1 cellular context compared by ENCODE assay signal in the genomic region with DNA sequence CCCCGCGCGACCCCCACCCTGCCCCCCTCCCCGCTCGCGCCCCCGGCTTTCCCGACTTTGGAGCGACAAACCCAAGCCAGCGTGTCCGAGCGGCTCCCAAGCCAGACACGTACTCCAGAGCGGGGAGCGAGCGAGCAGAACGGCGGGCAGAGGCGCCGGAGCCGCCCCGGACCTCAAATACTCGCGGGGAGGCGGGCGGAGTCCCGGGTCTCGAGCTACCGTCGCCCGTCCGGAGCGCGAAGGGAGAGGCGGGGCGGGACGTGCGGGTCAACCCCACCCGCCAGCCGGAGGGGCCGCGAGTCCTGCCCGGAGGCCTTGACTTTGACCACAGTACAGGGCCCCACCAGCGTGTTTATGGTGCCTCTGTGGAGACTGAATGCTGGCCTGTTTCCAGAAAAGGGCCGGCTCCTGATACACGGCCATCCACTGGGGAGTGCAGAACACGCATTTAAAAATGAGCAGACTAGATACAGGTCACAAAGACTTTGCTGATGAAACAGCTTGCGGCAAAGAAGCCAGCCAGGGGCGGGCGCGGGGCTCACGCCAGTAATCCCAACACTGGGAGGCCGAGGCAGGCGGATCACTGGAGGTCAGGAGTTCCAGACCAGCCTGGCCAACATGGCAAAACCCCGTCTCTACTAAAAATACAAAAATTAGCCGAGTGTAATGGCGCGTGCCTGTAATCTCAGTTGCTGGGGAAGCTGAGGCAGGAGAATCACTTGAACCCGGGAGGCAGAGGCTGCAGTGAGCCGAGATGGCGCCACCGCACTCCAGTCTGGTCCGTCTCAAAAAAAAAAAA.
TF ChIP-seq lines count a peak whose summit lies in the region.

A gene (minus strand): TSS at position 148 of the 799 bp plus-strand sequence. CDS start 12,235 bp downstream, outside the sequence.

TF ChIP-seq in HepG2, 621 proteins besides CTCF, POLR2A, EP300 and RAD21 (continued from another document):
- TF ChIP-seq, protein P1, sequence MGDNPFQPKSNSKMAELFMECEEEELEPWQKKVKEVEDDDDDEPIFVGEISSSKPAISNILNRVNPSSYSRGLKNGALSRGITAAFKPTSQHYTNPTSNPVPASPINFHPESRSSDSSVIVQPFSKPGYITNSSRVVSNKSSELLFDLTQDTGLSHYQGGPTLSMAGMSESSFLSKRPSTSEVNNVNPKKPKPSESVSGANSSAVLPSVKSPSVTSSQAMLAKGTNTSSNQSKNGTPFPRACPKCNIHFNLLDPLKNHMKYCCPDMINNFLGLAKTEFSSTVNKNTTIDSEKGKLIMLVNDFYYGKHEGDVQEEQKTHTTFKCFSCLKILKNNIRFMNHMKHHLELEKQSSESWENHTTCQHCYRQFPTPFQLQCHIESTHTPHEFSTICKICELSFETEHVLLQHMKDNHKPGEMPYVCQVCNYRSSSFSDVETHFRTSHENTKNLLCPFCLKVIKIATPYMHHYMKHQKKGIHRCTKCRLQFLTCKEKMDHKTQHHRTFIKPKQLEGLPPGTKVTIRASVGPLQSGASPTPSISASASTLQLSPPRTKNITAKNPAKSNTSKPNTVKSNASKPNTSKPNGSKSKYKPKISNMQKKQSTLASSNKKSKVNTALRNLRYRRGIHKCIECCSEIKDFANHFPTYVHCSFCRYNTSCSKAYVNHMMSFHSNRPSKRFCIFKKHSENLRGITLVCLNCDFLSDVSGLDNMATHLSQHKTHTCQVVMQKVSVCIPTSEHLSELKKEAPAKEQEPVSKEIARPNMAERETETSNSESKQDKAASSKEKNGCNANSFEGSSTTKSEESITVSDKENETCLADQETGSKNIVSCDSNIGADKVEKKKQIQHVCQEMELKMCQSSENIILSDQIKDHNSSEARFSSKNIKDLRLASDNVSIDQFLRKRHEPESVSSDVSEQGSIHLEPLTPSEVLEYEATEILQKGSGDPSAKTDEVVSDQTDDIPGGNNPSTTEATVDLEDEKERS (CRISPR knock-in tag; IDR thresholded peaks at IDR 0.05), result no peak
- TF ChIP-seq, protein P2, sequence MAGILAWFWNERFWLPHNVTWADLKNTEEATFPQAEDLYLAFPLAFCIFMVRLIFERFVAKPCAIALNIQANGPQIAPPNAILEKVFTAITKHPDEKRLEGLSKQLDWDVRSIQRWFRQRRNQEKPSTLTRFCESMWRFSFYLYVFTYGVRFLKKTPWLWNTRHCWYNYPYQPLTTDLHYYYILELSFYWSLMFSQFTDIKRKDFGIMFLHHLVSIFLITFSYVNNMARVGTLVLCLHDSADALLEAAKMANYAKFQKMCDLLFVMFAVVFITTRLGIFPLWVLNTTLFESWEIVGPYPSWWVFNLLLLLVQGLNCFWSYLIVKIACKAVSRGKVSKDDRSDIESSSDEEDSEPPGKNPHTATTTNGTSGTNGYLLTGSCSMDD (CRISPR knock-in tag; IDR thresholded peaks at IDR 0.05), result no peak
- TF ChIP-seq PITX1 (CRISPR knock-in tag; IDR thresholded peaks at IDR 0.05), result peak; percentile 65; the same call in 1 of the 2 replicates
- TF ChIP-seq, protein P3, sequence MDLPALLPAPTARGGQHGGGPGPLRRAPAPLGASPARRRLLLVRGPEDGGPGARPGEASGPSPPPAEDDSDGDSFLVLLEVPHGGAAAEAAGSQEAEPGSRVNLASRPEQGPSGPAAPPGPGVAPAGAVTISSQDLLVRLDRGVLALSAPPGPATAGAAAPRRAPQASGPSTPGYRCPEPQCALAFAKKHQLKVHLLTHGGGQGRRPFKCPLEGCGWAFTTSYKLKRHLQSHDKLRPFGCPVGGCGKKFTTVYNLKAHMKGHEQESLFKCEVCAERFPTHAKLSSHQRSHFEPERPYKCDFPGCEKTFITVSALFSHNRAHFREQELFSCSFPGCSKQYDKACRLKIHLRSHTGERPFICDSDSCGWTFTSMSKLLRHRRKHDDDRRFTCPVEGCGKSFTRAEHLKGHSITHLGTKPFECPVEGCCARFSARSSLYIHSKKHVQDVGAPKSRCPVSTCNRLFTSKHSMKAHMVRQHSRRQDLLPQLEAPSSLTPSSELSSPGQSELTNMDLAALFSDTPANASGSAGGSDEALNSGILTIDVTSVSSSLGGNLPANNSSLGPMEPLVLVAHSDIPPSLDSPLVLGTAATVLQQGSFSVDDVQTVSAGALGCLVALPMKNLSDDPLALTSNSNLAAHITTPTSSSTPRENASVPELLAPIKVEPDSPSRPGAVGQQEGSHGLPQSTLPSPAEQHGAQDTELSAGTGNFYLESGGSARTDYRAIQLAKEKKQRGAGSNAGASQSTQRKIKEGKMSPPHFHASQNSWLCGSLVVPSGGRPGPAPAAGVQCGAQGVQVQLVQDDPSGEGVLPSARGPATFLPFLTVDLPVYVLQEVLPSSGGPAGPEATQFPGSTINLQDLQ (CRISPR knock-in tag; IDR thresholded peaks at IDR 0.05), result 0 out of 2 replicates have a peak, but pooled peaks have one; percentile 34
- no peak for TF ChIP-seq ZFP1 (CRISPR knock-in tag; IDR thresholded peaks at IDR 0.05)
- peak; percentile 48 for TF ChIP-seq FOXA3 (CRISPR knock-in tag; IDR thresholded peaks at IDR 0.05)
- TF ChIP-seq, protein P4, sequence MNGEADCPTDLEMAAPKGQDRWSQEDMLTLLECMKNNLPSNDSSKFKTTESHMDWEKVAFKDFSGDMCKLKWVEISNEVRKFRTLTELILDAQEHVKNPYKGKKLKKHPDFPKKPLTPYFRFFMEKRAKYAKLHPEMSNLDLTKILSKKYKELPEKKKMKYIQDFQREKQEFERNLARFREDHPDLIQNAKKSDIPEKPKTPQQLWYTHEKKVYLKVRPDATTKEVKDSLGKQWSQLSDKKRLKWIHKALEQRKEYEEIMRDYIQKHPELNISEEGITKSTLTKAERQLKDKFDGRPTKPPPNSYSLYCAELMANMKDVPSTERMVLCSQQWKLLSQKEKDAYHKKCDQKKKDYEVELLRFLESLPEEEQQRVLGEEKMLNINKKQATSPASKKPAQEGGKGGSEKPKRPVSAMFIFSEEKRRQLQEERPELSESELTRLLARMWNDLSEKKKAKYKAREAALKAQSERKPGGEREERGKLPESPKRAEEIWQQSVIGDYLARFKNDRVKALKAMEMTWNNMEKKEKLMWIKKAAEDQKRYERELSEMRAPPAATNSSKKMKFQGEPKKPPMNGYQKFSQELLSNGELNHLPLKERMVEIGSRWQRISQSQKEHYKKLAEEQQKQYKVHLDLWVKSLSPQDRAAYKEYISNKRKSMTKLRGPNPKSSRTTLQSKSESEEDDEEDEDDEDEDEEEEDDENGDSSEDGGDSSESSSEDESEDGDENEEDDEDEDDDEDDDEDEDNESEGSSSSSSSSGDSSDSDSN (CRISPR knock-in tag; IDR thresholded peaks at IDR 0.05), result peak; percentile 93
- TF ChIP-seq, protein P5, sequence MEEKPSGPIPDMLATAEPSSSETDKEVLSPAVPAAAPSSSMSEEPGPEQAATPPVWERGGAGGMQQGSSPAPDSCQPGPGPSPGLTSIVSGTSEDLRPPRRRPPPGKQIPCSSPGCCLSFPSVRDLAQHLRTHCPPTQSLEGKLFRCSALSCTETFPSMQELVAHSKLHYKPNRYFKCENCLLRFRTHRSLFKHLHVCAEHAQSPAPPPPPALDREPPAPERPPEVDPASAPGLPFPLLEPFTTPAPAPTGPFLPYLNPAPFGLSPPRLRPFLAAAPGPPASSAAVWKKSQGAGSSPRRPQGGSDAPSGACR (CRISPR knock-in tag; IDR thresholded peaks at IDR 0.05), result peak; percentile 74; the same call in 1 of the 2 replicates
- TF ChIP-seq, protein P6, sequence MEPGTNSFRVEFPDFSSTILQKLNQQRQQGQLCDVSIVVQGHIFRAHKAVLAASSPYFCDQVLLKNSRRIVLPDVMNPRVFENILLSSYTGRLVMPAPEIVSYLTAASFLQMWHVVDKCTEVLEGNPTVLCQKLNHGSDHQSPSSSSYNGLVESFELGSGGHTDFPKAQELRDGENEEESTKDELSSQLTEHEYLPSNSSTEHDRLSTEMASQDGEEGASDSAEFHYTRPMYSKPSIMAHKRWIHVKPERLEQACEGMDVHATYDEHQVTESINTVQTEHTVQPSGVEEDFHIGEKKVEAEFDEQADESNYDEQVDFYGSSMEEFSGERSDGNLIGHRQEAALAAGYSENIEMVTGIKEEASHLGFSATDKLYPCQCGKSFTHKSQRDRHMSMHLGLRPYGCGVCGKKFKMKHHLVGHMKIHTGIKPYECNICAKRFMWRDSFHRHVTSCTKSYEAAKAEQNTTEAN (CRISPR knock-in tag; conservative IDR thresholded peaks at IDR 0.05), result no peak; the same call in 1 of the 2 replicates
- peak; percentile 43 for TF ChIP-seq SALL2 (CRISPR knock-in tag; IDR thresholded peaks at IDR 0.05)
- TF ChIP-seq ZFP36L1 (CRISPR knock-in tag; IDR thresholded peaks at IDR 0.05), result peak; percentile 74; the same call in 1 of the 2 replicates
- no peak for TF ChIP-seq MTA3 (CRISPR knock-in tag; IDR thresholded peaks at IDR 0.05)
- TF ChIP-seq, protein P7, sequence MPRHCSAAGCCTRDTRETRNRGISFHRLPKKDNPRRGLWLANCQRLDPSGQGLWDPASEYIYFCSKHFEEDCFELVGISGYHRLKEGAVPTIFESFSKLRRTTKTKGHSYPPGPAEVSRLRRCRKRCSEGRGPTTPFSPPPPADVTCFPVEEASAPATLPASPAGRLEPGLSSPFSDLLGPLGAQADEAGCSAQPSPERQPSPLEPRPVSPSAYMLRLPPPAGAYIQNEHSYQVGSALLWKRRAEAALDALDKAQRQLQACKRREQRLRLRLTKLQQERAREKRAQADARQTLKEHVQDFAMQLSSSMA (CRISPR knock-in tag; IDR thresholded peaks at IDR 0.05), result no peak
